14 cellular contexts compared by ENCODE assay signal in the genomic region with DNA sequence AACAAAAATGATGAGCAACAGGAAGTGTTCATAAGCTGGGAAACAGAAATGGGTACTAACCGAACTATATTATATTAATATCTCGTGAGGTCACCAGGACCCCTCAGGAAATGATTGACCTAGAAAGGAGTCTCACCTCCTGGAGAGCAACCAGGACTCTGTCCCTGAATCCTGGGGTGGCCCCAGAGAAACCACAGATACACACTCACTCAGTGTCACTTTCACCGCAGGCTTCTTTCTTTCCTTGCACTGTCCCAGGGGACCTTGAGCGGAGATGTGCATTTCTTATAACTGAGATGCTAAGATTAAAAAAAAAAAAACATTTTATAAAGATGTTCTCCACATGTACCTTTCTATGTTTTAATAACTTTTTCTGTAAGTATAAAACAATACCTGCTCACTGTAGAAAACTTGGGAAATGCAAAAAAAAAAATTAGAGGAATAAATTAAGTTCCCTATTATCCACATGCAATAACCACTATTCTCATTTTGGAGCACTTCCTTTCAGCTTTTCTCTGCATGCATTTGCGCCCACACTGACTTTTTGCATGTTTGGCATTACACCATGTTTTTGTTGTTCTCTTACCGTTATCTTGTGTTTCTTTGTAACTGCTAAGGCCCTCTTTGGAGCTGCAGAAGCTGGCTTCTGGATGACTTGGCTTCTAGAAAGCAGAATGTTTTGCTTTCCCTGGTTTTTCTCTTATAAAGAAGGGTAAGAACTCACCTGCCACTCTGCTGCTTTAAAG. TPM values are rescaled to one million over a fixed set of nuclear protein-coding genes. Genes with fewer than 3 reads are reported as not detected.
DNase-seq lines count a peak whose midpoint lies in the region; ATAC-seq lines count a peak whose summit lies in the region.
"Had no signal": no experiment of that assay in that cellular context is flagged by ENCODE, and none has a peak within 500 bp of the region (broad histone marks: within the 10 kb centered on the region; RNA-seq: fewer than 3 reads in every experiment).

No MANE protein-coding gene starts in this region.

- H2BK12ac ChIP-seq in mesenchymal stem cell (ENCODE audit: low read length in 2 of 2), result no peak overlapping the region

- no peak overlapping the region for H2BK5ac ChIP-seq in mesenchymal stem cell (ENCODE audit: low read depth, low read length, poor library complexity, severe bottlenecking)

- H3K36me3 ChIP-seq in mesenchymal stem cell (ENCODE audit: control insufficient read depth in 1 of 2, insufficient read depth in 2 of 2, low read depth in 1 of 2, low read length in 2 of 2), result peaks cover 0 to 9% of the 10 kb centered on the region in 2 experiments
- H3K36me3 ChIP-seq in HAP-1 (replicated peaks), result no peaks in the 10 kb centered on the region

- H3K4me1 ChIP-seq in mesenchymal stem cell (ENCODE audit: control insufficient read depth, insufficient read depth, low read depth, low read length) (peaks cover 14% of the 10 kb centered on the region), HAP-1 (no peaks in the 10 kb centered on the region)

- no peak overlapping the region for H4K8ac ChIP-seq in mesenchymal stem cell (ENCODE audit: low read length)

- no peak overlapping the region for H2BK15ac ChIP-seq in mesenchymal stem cell (ENCODE audit: low read depth, poor library complexity, severe bottlenecking)

- no peak overlapping the region for H3K14ac ChIP-seq in mesenchymal stem cell (ENCODE audit: low read length in 2 of 2)

- H3K4me3 ChIP-seq in mesenchymal stem cell (ENCODE audit: insufficient read depth in 1 of 2, low read depth in 1 of 2, low read length in 2 of 2) (no peak overlapping the region), HAP-1 (no peak overlapping the region)
- H3K4me3 ChIP-seq: upper lobe of right lung had no signal

- H3K18ac ChIP-seq in mesenchymal stem cell (ENCODE audit: low read depth in 1 of 2, low read length in 2 of 2), result no peak overlapping the region

- H2BK120ac ChIP-seq in mesenchymal stem cell (ENCODE audit: low read depth, low read length), result no peak overlapping the region

- intact Hi-C loops in head of caudate nucleus (cut with DNase I), result no loop called here

- DNase-seq in mesenchymal stem cell, result no peak
- no peak for DNase-seq in DMS53 treated with DMSO at 0.1 percent for 48 hours (lab: John Stamatoyannopoulos, UW; ENCODE audit: unreplicated experiment)
- no peak for DNase-seq in HAP-1 (ENCODE audit: low spot score in 2 of 2)
- DNase-seq in head of caudate nucleus, result no peak
- no peak for DNase-seq in COLO829 (ENCODE audit: low spot score)
- DNase-seq: activated CD4-positive, alpha-beta T cell treated with anti-CD3 and anti-CD28 coated beads for 1 hour; activated naive CD8-positive, alpha-beta T cell treated with anti-CD3 and anti-CD28 coated beads, Interleukin-2, amount 10 ng/mL, durations not matched to agents 7 days and 5 days; CD8-positive, alpha-beta T cell; NCI-H187 treated with DMSO at 0.1 percent for 48 hours; SHP77; upper lobe of right lung had no signal

- H2AFZ ChIP-seq in mesenchymal stem cell (ENCODE audit: low read depth, low read length), result no peak overlapping the region

- no peak overlapping the region for H3K4ac ChIP-seq in mesenchymal stem cell (ENCODE audit: low read depth in 1 of 2, low read length in 2 of 2)

- H3K9ac ChIP-seq in mesenchymal stem cell (ENCODE audit: low read length), result peak overlapping the region; percentile 35

- in situ Hi-C loops in HAP-1 (cut with MboI; ENCODE audit: low sequenced_read_pairs), result no loop called here

- no peak overlapping the region for H3K23ac ChIP-seq in mesenchymal stem cell (ENCODE audit: low read length in 2 of 2)

- no peak overlapping the region for H2AK5ac ChIP-seq in mesenchymal stem cell (ENCODE audit: low read length, severe bottlenecking)

- no peak overlapping the region for H4K91ac ChIP-seq in mesenchymal stem cell (ENCODE audit: low read length)

- peaks cover 28% of the 10 kb centered on the region for H3K79me1 ChIP-seq in mesenchymal stem cell (replicated peaks; ENCODE audit: low read length, poor library complexity, severe bottlenecking)

- H3K27me3 ChIP-seq in mesenchymal stem cell (ENCODE audit: control insufficient read depth in 1 of 2, insufficient read depth in 1 of 2, low read length in 2 of 2), result no peaks in the 10 kb centered on the region
- no peaks in the 10 kb centered on the region for H3K27me3 ChIP-seq in HAP-1 (ENCODE audit: low read depth)
- H3K27me3 ChIP-seq: upper lobe of right lung had no signal

- no peak overlapping the region for H3K4me2 ChIP-seq in mesenchymal stem cell (ENCODE audit: low read length, poor library complexity, severe bottlenecking)

- no peak overlapping the region for H3K27ac ChIP-seq in mesenchymal stem cell (ENCODE audit: low read length, poor library complexity, severe bottlenecking)
- H3K27ac ChIP-seq: upper lobe of right lung had no signal

- H3K9me3 ChIP-seq in mesenchymal stem cell (ENCODE audit: control insufficient read depth, low read length), result no peaks in the 10 kb centered on the region
- no peaks in the 10 kb centered on the region for H3K9me3 ChIP-seq in HAP-1
- H3K9me3 ChIP-seq: upper lobe of right lung had no signal

- peak; percentile 67 for ATAC-seq in GM18498 (IDR thresholded peaks at IDR 0.05; ENCODE audit: unreplicated experiment)
- peak; percentile 69 for ATAC-seq in GM21390 (IDR thresholded peaks at IDR 0.05; ENCODE audit: unreplicated experiment)
- peak; percentile 65 for ATAC-seq in HG03354 (IDR thresholded peaks at IDR 0.05; ENCODE audit: poor library complexity, severe bottlenecking, unreplicated experiment)
- ATAC-seq: CD8-positive, alpha-beta T cell had no signal

- WGBS in mesenchymal stem cell, result 95% methylated on average over 4 of the region's 6 CpGs

RNA-seq across cellular contexts. Expression of a gene that starts 15.0 kb away (rescaled TPM):
- polyA plus RNA-seq in mesenchymal stem cell (2013, experiment 1 of 2), result 1.1 TPM
- 1.1 TPM for polyA plus RNA-seq in mesenchymal stem cell (2013, experiment 2 of 2)

RNA-seq across cellular contexts. Expression of a gene that starts 41.1 kb away (rescaled TPM):
- 15.7 TPM for polyA plus RNA-seq in mesenchymal stem cell (2013, experiment 1 of 2)
- polyA plus RNA-seq in mesenchymal stem cell (2013, experiment 2 of 2), result 15.0 TPM
